ENCODE assay signal across 19 cellular contexts in the genomic region with DNA sequence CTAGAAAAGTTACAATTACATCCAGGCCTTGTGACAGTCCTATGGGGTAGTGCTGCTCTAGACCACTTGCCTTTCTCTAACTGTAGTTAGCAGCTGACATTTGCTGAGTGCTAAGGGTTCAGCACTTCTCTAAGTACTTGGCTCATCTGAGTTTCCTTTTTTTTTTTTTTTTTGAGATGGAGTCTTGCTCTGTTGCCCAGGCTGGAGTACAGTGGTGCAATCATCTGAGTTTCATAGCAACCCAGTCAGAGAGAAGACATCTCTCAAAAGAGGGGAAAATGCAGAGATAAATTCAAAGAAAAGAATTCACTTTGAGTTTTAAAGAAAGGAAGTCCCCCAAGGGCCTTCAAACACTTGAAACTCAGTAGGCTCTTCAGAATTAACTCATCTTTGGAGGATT.
DNase-seq lines count a peak whose midpoint lies in the region; ATAC-seq, FAIRE-seq and TF ChIP-seq lines count a peak whose summit lies in the region.
"Had no signal": no experiment of that assay in that cellular context is flagged by ENCODE, and none has a peak within 500 bp of the region (broad histone marks: within the 10 kb centered on the region; RNA-seq: fewer than 3 reads in every experiment).

No MANE protein-coding gene starts in this region.

- H3K27ac Mint-ChIP-seq in neural progenitor cell: no peak overlapping the region
- H3K27ac Mint-ChIP-seq: CD8-positive, alpha-beta T cell had no signal

- no peak for FAIRE-seq in kidney (lab: Jason Lieb, UNC)
- FAIRE-seq: GM12878 had no signal

- peaks cover 22% of the 10 kb centered on the region for H3K36me3 Mint-ChIP-seq in neural progenitor cell
- H3K36me3 Mint-ChIP-seq: CD8-positive, alpha-beta T cell had no signal

- H3K9ac ChIP-seq in SK-N-MC (ENCODE audit: insufficient read length) (no peak overlapping the region), kidney (ENCODE audit: low read length in 2 of 2) (no peak overlapping the region), neural progenitor cell (no peak overlapping the region)

- H3K36me3 ChIP-seq in SK-N-MC (ENCODE audit: insufficient read depth, low read length) (no peaks in the 10 kb centered on the region), kidney (ENCODE audit: control insufficient read depth in 1 of 2, insufficient read depth in 2 of 2, low read length in 2 of 2) (peaks cover 0 to 3% of the 10 kb centered on the region in 2 donors), neural progenitor cell (no peaks in the 10 kb centered on the region)

- peak overlapping the region; percentile 21; the same call in 1 of the 2 replicates for H3K27ac ChIP-seq in SK-N-MC
- peak overlapping the region; percentile 82 to 96 for H3K27ac ChIP-seq in kidney (ENCODE audit: low read depth in 2 of 2, low read length in 2 of 2)
- H3K27ac ChIP-seq in neural progenitor cell: peak overlapping the region; percentile 41
- H3K27ac ChIP-seq: RWPE1 had no signal

- no peaks in the 10 kb centered on the region for H4K20me1 ChIP-seq in neural progenitor cell (ENCODE audit: low read depth)

- H3K27me3 Mint-ChIP-seq in neural progenitor cell (ENCODE audit: insufficient read depth, low read depth): no peaks in the 10 kb centered on the region

- H3K4me1 ChIP-seq in kidney (ENCODE audit: control insufficient read depth in 1 of 2, insufficient read depth in 1 of 2, low read depth in 1 of 2, low read length in 2 of 2) (peaks cover 50 to 86% of the 10 kb centered on the region in 2 donors), neural progenitor cell (peaks cover 11% of the 10 kb centered on the region)

- H3K4me3 ChIP-seq in AG10803 (ENCODE audit: low read length): no peak overlapping the region
- no peak overlapping the region for H3K4me3 ChIP-seq in SK-N-MC
- no peak overlapping the region for H3K4me3 ChIP-seq in kidney (ENCODE audit: low read length in 2 of 2)
- H3K4me3 ChIP-seq in neural progenitor cell: no peak overlapping the region
- H3K4me3 ChIP-seq: GM12878 had no signal

- no peaks in the 10 kb centered on the region for H3K79me2 ChIP-seq in neural progenitor cell (ENCODE audit: low read depth)

- no peak overlapping the region for H3K4me2 ChIP-seq in neural progenitor cell

- DNase-seq in AG10803 (ENCODE audit: low read depth) (peak; percentile 50), SK-N-MC (ENCODE audit: low read depth, low spot score) (no peak), kidney (no peak), neural progenitor cell (ENCODE audit: low spot score) (no peak), left ventricle myocardium superior (no peak)
- no peak for DNase-seq in stimulated activated CD4-positive, alpha-beta T cell treated with anti-CD3 and anti-CD28 coated beads, Interleukin-1b, Interleukin-23, amount 100 ng/mL, for 48 hours
- DNase-seq: Calu3; CD8-positive, alpha-beta T cell; EL; NCI-H1436; NCI-H1930; NCI-H345; NCI-H524 treated with DMSO at 0.1 percent for 48 hours; PC-3; SIG-M5 had no signal

- no peak overlapping the region for H2AFZ ChIP-seq in neural progenitor cell (replicated peaks)

- H3K4me3 Mint-ChIP-seq in neural progenitor cell: no peak overlapping the region
- H3K4me3 Mint-ChIP-seq: CD8-positive, alpha-beta T cell had no signal

- peaks cover 2% of the 10 kb centered on the region for H3F3A ChIP-seq in neural progenitor cell (ENCODE audit: low read depth)

- peaks cover 28% of the 10 kb centered on the region for H3K4me1 Mint-ChIP-seq in neural progenitor cell

- no peaks in the 10 kb centered on the region for H3K9me3 Mint-ChIP-seq in neural progenitor cell
- H3K9me3 Mint-ChIP-seq: CD8-positive, alpha-beta T cell had no signal

- H3K9me3 ChIP-seq in SK-N-MC (ENCODE audit: low read depth, low read length) (no peaks in the 10 kb centered on the region), kidney (ENCODE audit: control insufficient read depth in 1 of 2, low read length in 2 of 2) (no peaks in the 10 kb centered on the region), neural progenitor cell (ENCODE audit: low read depth) (no peaks in the 10 kb centered on the region)

- ATAC-seq in left ventricle myocardium superior (no peak), GM21360 (IDR thresholded peaks at IDR 0.05; ENCODE audit: unreplicated experiment) (no peak), GM18907 (IDR thresholded peaks at IDR 0.05; ENCODE audit: unreplicated experiment) (no peak)
- ATAC-seq: CD8-positive, alpha-beta T cell; GM12878; PC-3 had no signal

- TF ChIP-seq CTCF in AG10803 (conservative IDR thresholded peaks at IDR 0.05; ENCODE audit: low read length) (no peak), kidney (IDR thresholded peaks at IDR 0.05; ENCODE audit: borderline replicate concordance, extremely low read depth, insufficient read depth) (no peak), neural progenitor cell (IDR thresholded peaks at IDR 0.05) (no peak)

- H3K27me3 ChIP-seq in neural progenitor cell: no peaks in the 10 kb centered on the region

- intact Hi-C loops in kidney (cut with DNase I): no loop called here
- intact Hi-C loops in left ventricle myocardium superior (cut with micrococcal nuclease): no loop called here

Comparison
In these comparisons a context has a peak if more than half of its experiments do, and no peak if none do; other contexts are left out.
1. H3K27ac ChIP-seq: peak in every context shown above with its lines; median percentile 89 in kidney; 41 in neural progenitor cell; 21 in SK-N-MC.